ENCODE assay signal across 16 cellular contexts in the genomic region with DNA sequence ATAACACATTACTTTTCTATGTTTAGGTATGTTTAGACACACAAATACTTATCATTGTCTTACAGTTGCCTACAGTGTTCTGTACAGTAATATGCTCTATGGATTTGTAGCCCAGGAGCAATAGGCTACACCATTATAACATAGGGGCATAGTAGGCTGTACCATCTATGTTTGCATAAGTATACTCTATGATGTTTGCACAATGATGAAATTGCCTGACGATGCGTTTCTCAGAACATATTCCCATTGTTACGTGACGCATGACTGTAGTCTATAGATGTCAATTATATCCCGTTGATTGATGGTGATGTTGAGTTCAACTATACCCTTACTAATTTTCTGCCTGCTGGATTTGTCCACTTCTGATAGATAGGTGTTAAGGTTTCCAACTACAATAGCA.
"Had no signal": no experiment of that assay in that cellular context is flagged by ENCODE, and none has a peak within 500 bp of the region (broad histone marks: within the 10 kb centered on the region; RNA-seq: fewer than 3 reads in every experiment).

No MANE protein-coding gene starts in this region.

- H3K27ac ChIP-seq: esophagus muscularis mucosa, left lung, skin epidermis, stomach, thoracic aorta had no signal

- DNase-seq: activated CD8-positive, alpha-beta memory T cell treated with anti-CD3 and anti-CD28 coated beads, Interleukin-2, amount 50 U/mL, for 4 hours; activated CD8-positive, alpha-beta T cell treated with anti-CD3 and anti-CD28 coated beads for 36 hours; activated gamma-delta T cell treated with Interleukin-2 at 50 U/mL for 16 hours; activated naive CD8-positive, alpha-beta T cell treated with anti-CD3 and anti-CD28 coated beads for 36 hours; activated T-cell treated with anti-CD3 and anti-CD28 coated beads, Interleukin-2, amount 50 U/mL, for 72 hours; anterior cingulate cortex; head of caudate nucleus; islet precursor cell; left lung; mucosa of descending colon; naive thymus-derived CD8-positive, alpha-beta T cell; posterior cingulate gyrus; stomach had no signal

- ATAC-seq: activated CD8-positive, alpha-beta T cell treated with anti-CD3 and anti-CD28 coated beads for 36 hours; activated T-cell treated with anti-CD3 and anti-CD28 coated beads, Interleukin-2, amount 50 U/mL, for 72 hours; left lung; mucosa of descending colon; naive thymus-derived CD8-positive, alpha-beta T cell had no signal

- H3K9me3 ChIP-seq: esophagus muscularis mucosa, left lung, mucosa of descending colon, stomach, thoracic aorta had no signal

- H3K4me1 ChIP-seq: esophagus muscularis mucosa, left lung had no signal

- H3K4me3 ChIP-seq: esophagus muscularis mucosa, left lung, mucosa of descending colon, skin epidermis, stomach, thoracic aorta had no signal

- H3K27me3 ChIP-seq: esophagus muscularis mucosa, left lung, stomach had no signal

- H3K36me3 ChIP-seq: esophagus muscularis mucosa, left lung, stomach, thoracic aorta had no signal
